22 cellular contexts compared by ENCODE assay signal in genomic region chr10:124659380-124659779, GRCh38.
A peak's percentile ranks its signal among the peaks of the same experiment; 100 is the strongest.
DNase-seq lines count a peak whose midpoint lies in the region; ATAC-seq and TF ChIP-seq lines count a peak whose summit lies in the region.
"Had no signal": no experiment of that assay in that cellular context is flagged by ENCODE, and none has a peak within 500 bp of the region (broad histone marks: within the 10 kb centered on the region; RNA-seq: fewer than 3 reads in every experiment).

No MANE protein-coding gene starts in this region.

- H3K27me3 ChIP-seq in left ventricle myocardium inferior (ENCODE audit: low read depth): no peaks in the 10 kb centered on the region
- no peaks in the 10 kb centered on the region for H3K27me3 ChIP-seq in heart left ventricle
- H3K27me3 ChIP-seq: neural progenitor cell, SJCRH30 had no signal

- peak overlapping the region; percentile 7 for H3K27ac ChIP-seq in left ventricle myocardium inferior (replicated peaks)
- peak overlapping the region in 5 of 12 donors; percentile 8 to 54 (median 27) for H3K27ac ChIP-seq in heart left ventricle
- H3K27ac ChIP-seq: neural progenitor cell, SJCRH30 had no signal

- no peak for ATAC-seq in heart left ventricle
- ATAC-seq in natural killer cell: peak; percentile 16 to 48 (median 28)
- no peak for ATAC-seq in HG03432 (IDR thresholded peaks at IDR 0.05; ENCODE audit: unreplicated experiment)
- ATAC-seq: activated CD4-positive, CD25-positive, alpha-beta regulatory T cell treated with anti-CD3 and anti-CD28 coated beads, Interleukin-2, amount 50 U/mL, for 24 hours; GM12878; stimulated activated naive CD8-positive, alpha-beta T cell treated with anti-CD3 and anti-CD28 coated beads, Interleukin-15, Interleukin-2, amounts not matched to agents 100 U/mL and 50 U/mL, for 24 hours had no signal

- DNase-seq in left ventricle myocardium inferior (no peak), heart left ventricle (no peak), natural killer cell (no peak), NCI-H2196 (lab: John Stamatoyannopoulos, UW; ENCODE audit: unreplicated experiment) (no peak), SHP77 treated with DMSO at 0.1 percent for 48 hours (lab: John Stamatoyannopoulos, UW) (no peak), ecto neural progenitor cell (ENCODE audit: low spot score) (no peak)
- DNase-seq in activated CD4-positive, alpha-beta memory T cell treated with anti-CD3 and anti-CD28 coated beads for 36 hours: no peak
- DNase-seq: Calu3; HCEC 1CT; hippocampal formation; IMR-90; kidney; MV-4-11; NCI-H2029 treated with DMSO at 0.1 percent for 48 hours; NCI-H524; SJCRH30; stimulated activated naive CD8-positive, alpha-beta T cell treated with anti-CD3 and anti-CD28 coated beads, Interleukin-15, Interleukin-2, amounts not matched to agents 100 U/mL and 50 U/mL, for 24 hours; T-helper 9 cell had no signal

- H3K9me3 Mint-ChIP-seq in activated CD4-positive, alpha-beta memory T cell treated with anti-CD3 and anti-CD28 coated beads for 36 hours: no peaks in the 10 kb centered on the region
- H3K9me3 Mint-ChIP-seq in natural killer cell: no peaks in the 10 kb centered on the region
- H3K9me3 Mint-ChIP-seq: neural progenitor cell had no signal

- no peak for TF ChIP-seq POLR2A in heart left ventricle (IDR thresholded peaks at IDR 0.05)

- intact Hi-C loops in left ventricle myocardium inferior (cut with micrococcal nuclease): no loop called here
- intact Hi-C loops in heart left ventricle (cut with DNase I): no loop called here
- intact Hi-C loops in activated CD4-positive, alpha-beta memory T cell treated with anti-CD3 and anti-CD28 coated beads for 36 hours (cut with micrococcal nuclease): no loop called here
- intact Hi-C loops in natural killer cell (cut with micrococcal nuclease): loop anchor here (1.0 to 10.0 kb wide), 4 partner anchors 9 to 885 kb away; no protein-coding TSS in a partner anchor

- H3K4me3 Mint-ChIP-seq in activated CD4-positive, alpha-beta memory T cell treated with anti-CD3 and anti-CD28 coated beads for 36 hours: no peak overlapping the region
- peak overlapping the region; percentile 72 for H3K4me3 Mint-ChIP-seq in natural killer cell
- H3K4me3 Mint-ChIP-seq: neural progenitor cell had no signal

- CTCF ChIA-PET in activated CD4-positive, alpha-beta memory T cell treated with anti-CD3 and anti-CD28 coated beads for 36 hours (lab: Charles Lee): interaction anchor here (0.6 to 4.6 kb wide), 7 partner anchors 11 to 391 kb away, joined by 3 to 30 read pairs (median 6); no protein-coding TSS in a partner anchor

- H3K27me3 Mint-ChIP-seq in activated CD4-positive, alpha-beta memory T cell treated with anti-CD3 and anti-CD28 coated beads for 36 hours: no peaks in the 10 kb centered on the region
- H3K27me3 Mint-ChIP-seq in natural killer cell (ENCODE audit: low read depth in 2 of 2): no peaks in the 10 kb centered on the region

- POLR2A ChIA-PET in activated CD4-positive, alpha-beta memory T cell treated with anti-CD3 and anti-CD28 coated beads for 36 hours (lab: Charles Lee): interaction anchor here (0.6 to 1.8 kb wide), 8 partner anchors 9 to 82 kb away, joined by 3 to 7 read pairs (median 3); no protein-coding TSS in a partner anchor

- 55 to 76% (median 66%) methylated on average over 2 of the region's 2 CpGs for WGBS in heart left ventricle, 4 donors

- H3K36me3 Mint-ChIP-seq in activated CD4-positive, alpha-beta memory T cell treated with anti-CD3 and anti-CD28 coated beads for 36 hours: peaks cover 7% of the 10 kb centered on the region
- no peaks in the 10 kb centered on the region for H3K36me3 Mint-ChIP-seq in natural killer cell

- TF ChIP-seq CTCF in left ventricle myocardium inferior (IDR thresholded peaks at IDR 0.05; ENCODE audit: borderline replicate concordance) (no peak), heart left ventricle (IDR thresholded peaks at IDR 0.05) (no peak), natural killer cell (IDR thresholded peaks at IDR 0.05) (no peak)

- H3K4me1 ChIP-seq in left ventricle myocardium inferior (peaks cover 89% of the 10 kb centered on the region), heart left ventricle (peaks cover 0 to 78% (median 40%) of the 10 kb centered on the region in 12 donors)
- H3K4me1 ChIP-seq: neural progenitor cell had no signal

- H3K27ac Mint-ChIP-seq in activated CD4-positive, alpha-beta memory T cell treated with anti-CD3 and anti-CD28 coated beads for 36 hours: peak overlapping the region; percentile 59
- peak overlapping the region; percentile 95 to 99 for H3K27ac Mint-ChIP-seq in natural killer cell
- H3K27ac Mint-ChIP-seq: neural progenitor cell had no signal

- H3K36me3 ChIP-seq in left ventricle myocardium inferior (no peaks in the 10 kb centered on the region), heart left ventricle (peaks cover 0 to 22% (median 2%) of the 10 kb centered on the region in 9 donors)
- H3K36me3 ChIP-seq: neural progenitor cell, SJCRH30 had no signal

- H3K4me1 Mint-ChIP-seq in activated CD4-positive, alpha-beta memory T cell treated with anti-CD3 and anti-CD28 coated beads for 36 hours (ENCODE audit: low read depth): peaks cover 60% of the 10 kb centered on the region
- H3K4me1 Mint-ChIP-seq in natural killer cell: peaks cover 58 to 73% of the 10 kb centered on the region in 2 donors
- H3K4me1 Mint-ChIP-seq: neural progenitor cell had no signal

- H3K4me3 ChIP-seq in left ventricle myocardium inferior: no peak overlapping the region
- H3K4me3 ChIP-seq in heart left ventricle: no peak overlapping the region
- H3K4me3 ChIP-seq: GM12878, neural progenitor cell, SJCRH30 had no signal

- H3K9me3 ChIP-seq in left ventricle myocardium inferior (replicated peaks) (no peaks in the 10 kb centered on the region), heart left ventricle (no peaks in the 10 kb centered on the region)
- H3K9me3 ChIP-seq: SJCRH30 had no signal

Comparison
In these comparisons a context has a peak if more than half of its experiments do, and no peak if none do; other contexts are left out.
1. ATAC-seq: peak in natural killer cell (3 of 3); none in heart left ventricle (0 of 4) and HG03432 (single experiment).